ENCODE assay signal across 13 cellular contexts in the genomic region with DNA sequence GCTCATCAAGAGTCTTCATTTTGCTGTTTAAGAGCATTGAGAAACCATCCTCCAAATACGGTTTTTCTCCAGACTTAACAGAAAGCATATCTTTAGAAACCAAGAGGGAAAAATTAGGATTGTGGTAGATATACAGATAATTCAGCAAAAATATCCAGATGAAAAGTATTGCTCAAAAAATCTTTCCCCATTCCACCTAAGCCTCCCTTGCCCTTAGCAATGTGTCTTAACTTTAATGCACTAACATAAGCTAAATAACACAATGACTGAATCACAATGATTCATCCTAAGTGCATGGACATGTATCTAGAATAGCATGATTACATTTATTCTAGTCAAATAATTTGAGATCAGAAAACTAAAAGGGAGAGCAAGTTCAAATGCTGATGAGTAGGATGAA.
DNase-seq lines count a peak whose midpoint lies in the region; ATAC-seq and TF ChIP-seq lines count a peak whose summit lies in the region.
"Had no signal": no experiment of that assay in that cellular context is flagged by ENCODE, and none has a peak within 500 bp of the region (broad histone marks: within the 10 kb centered on the region; RNA-seq: fewer than 3 reads in every experiment).

No MANE protein-coding gene starts in this region.

- no peak for TF ChIP-seq POLR2A in GM18505 (IDR thresholded peaks at IDR 0.05; ENCODE audit: borderline replicate concordance, extremely low read depth, insufficient read depth, insufficient read length)

- peak overlapping the region; percentile 21 for H3K4me3 Mint-ChIP-seq in HFFc6
- H3K4me3 Mint-ChIP-seq: natural killer cell; stimulated activated naive CD8-positive, alpha-beta T cell treated with anti-CD3 and anti-CD28 coated beads, Interleukin-15, Interleukin-2, amounts not matched to agents 100 ng/mL and 50 ng/mL, for 24 hours had no signal

- TF ChIP-seq CTCF in HFFc6 (IDR thresholded peaks at IDR 0.05) (no peak), foreskin fibroblast (IDR thresholded peaks at IDR 0.05; ENCODE audit: low read depth, low read length) (no peak)

- DNase-seq in HFFc6 (peak; percentile 91), amniotic stem cell (lab: John Stamatoyannopoulos, UW) (peak; percentile 74), foreskin fibroblast (peak; percentile 83 to 89), kidney glomerular epithelial cell (lab: John Stamatoyannopoulos, UW) (no peak), NCI-H2029 treated with DMSO at 0.1 percent for 48 hours (lab: John Stamatoyannopoulos, UW) (no peak)
- DNase-seq: natural killer cell; NCI-H2171; NK-92 treated with Interleukin-12 subunit alpha and Interleukin-12 subunit beta, amount 100 ng/mL, for 24 hours had no signal

- no peak for ATAC-seq in GM18505 (IDR thresholded peaks at IDR 0.05; ENCODE audit: unreplicated experiment)
- ATAC-seq in GM21423 (IDR thresholded peaks at IDR 0.05; ENCODE audit: unreplicated experiment), result no peak
- ATAC-seq: HCT116, natural killer cell, right cardiac atrium had no signal

- H3K36me3 Mint-ChIP-seq in HFFc6 (ENCODE audit: low read depth), result peaks cover 15% of the 10 kb centered on the region
- H3K36me3 Mint-ChIP-seq: natural killer cell had no signal

- H3K4me1 Mint-ChIP-seq in HFFc6 (ENCODE audit: low read depth), result peaks cover 91% of the 10 kb centered on the region
- H3K4me1 Mint-ChIP-seq: natural killer cell had no signal

- H3K9me3 Mint-ChIP-seq in HFFc6, result no peaks in the 10 kb centered on the region

- H3K27me3 Mint-ChIP-seq in HFFc6 (ENCODE audit: insufficient read depth), result no peaks in the 10 kb centered on the region

- no peak overlapping the region for H3K4me3 ChIP-seq in foreskin fibroblast (ENCODE audit: low read depth in 1 of 2, low read length in 2 of 2)

- H3K27ac Mint-ChIP-seq in HFFc6, result peak overlapping the region; percentile 90
- H3K27ac Mint-ChIP-seq: natural killer cell; stimulated activated naive CD8-positive, alpha-beta T cell treated with anti-CD3 and anti-CD28 coated beads, Interleukin-15, Interleukin-2, amounts not matched to agents 100 ng/mL and 50 ng/mL, for 24 hours had no signal

Comparison
In these comparisons a context has a peak if more than half of its experiments do, and no peak if none do; other contexts are left out.
1. DNase-seq: peak in HFFc6 (single experiment), amniotic stem cell (single experiment) and foreskin fibroblast (2 of 2); none in kidney glomerular epithelial cell (single experiment) and NCI-H2029 treated with DMSO at 0.1 percent for 48 hours (single experiment).